8 cellular contexts compared by ENCODE assay signal in the genomic region with DNA sequence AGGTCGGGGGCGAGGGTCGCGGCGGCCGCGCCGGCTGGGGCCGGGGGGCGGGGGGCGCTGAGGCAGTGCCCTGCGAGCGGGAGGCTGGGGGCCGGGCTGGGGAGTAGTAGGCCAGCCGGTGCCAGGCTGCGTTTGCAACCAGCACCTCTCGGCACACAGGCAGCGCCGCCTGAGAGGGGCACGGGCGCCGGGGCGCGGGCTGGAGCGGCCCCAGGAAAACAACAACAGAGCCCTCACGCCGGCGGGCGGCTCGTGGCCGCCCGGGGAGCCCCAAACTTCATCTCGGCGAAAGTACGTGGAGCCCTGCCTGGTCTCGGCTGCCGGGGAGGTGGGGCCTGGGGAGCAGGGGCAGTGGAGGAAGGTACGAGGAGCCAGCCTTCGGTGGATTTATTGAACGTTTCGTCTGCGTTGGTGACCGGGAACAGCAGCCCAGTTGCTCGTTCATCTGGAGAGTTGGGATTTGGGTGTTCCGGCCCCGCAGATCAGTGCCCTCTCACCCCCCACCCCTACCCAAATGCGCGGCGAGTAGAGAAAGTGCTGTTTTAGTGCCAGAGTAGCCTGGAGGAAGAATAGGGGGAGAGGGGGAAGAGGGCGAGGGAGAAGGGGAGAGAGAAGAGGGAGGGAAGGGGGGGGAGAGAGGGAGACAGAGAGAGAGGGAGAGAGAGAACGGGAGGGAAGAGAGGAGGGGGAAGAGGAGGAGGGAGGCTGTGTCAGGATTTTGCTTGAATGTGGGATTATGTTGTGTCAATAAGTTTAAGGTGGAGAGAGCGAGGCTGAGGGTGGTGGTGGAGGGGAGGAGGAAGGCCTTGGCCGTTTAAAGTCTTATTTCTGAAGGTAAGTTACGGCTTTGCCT. TPM values are rescaled to one million over a fixed set of nuclear protein-coding genes. Genes with fewer than 3 reads are reported as not detected.
DNase-seq lines count a peak whose midpoint lies in the region; TF ChIP-seq lines count a peak whose summit lies in the region.

No MANE protein-coding gene starts in this region.

- intact Hi-C loops in Calu3 (cut with micrococcal nuclease; ENCODE audit: unreplicated experiment) = loop anchor here (5.0 to 10.0 kb wide), 3 partner anchors 101 to 286 kb away; no protein-coding TSS in a partner anchor

- H3K4me3 ChIP-seq in HL-60 (replicated peaks; ENCODE audit: insufficient read depth, low read length) = peak overlapping the region; percentile 82

- DNase-seq in Calu3 = peak; percentile 58
- peak; percentile 62 for DNase-seq in GM20000 (ENCODE audit: low spot score)
- DNase-seq in HL-60 (ENCODE audit: low read depth in 1 of 2, low spot score in 1 of 2) = peak in 1 of 2 experiments; percentile 50
- peak; percentile 51 for DNase-seq in SK-MEL-5 (ENCODE audit: low read depth, low spot score)
- DNase-seq in activated naive CD4-positive, alpha-beta T cell treated with anti-CD3 and anti-CD28 coated beads, Interleukin-2, amount 50 U/mL, for 16 hours = peak; percentile 60
- no peak for DNase-seq in glutamatergic neuron
- DNase-seq in nucleus accumbens (lab: John Stamatoyannopoulos, UW) = peak in 51 of 56 donors; percentile 14 to 85 (median 63)
- peak; percentile 64 for DNase-seq in ureter (ENCODE audit: low spot score)

- no peaks in the 10 kb centered on the region for H3K9me3 Mint-ChIP-seq in Calu3 (ENCODE audit: low read depth, unreplicated experiment)
- peaks cover 15% of the 10 kb centered on the region for H3K9me3 Mint-ChIP-seq in glutamatergic neuron (ENCODE audit: unreplicated experiment)

- no TSS peak for BruUV-seq in Calu3 (replicated peaks; lab: Mats Ljungman, UMichigan)

- H3K4me1 Mint-ChIP-seq in Calu3 (ENCODE audit: low read depth, unreplicated experiment) (no peaks in the 10 kb centered on the region), glutamatergic neuron (ENCODE audit: low read depth, unreplicated experiment) (peaks cover 8% of the 10 kb centered on the region)

- TF ChIP-seq CTCF in Calu3 (IDR thresholded peaks at IDR 0.05; ENCODE audit: unreplicated experiment) (no peak), GM20000 (IDR thresholded peaks at IDR 0.05; ENCODE audit: extremely low read depth, missing control alignments) (no peak), HL-60 (IDR thresholded peaks at IDR 0.05; ENCODE audit: insufficient read depth, low read length) (no peak), glutamatergic neuron (IDR thresholded peaks at IDR 0.05; ENCODE audit: partially characterized antibody, unreplicated experiment) (no peak)

- H3K36me3 Mint-ChIP-seq in Calu3 (ENCODE audit: insufficient read depth, unreplicated experiment) = peaks cover 41% of the 10 kb centered on the region
- H3K36me3 Mint-ChIP-seq in glutamatergic neuron (ENCODE audit: unreplicated experiment) = no peaks in the 10 kb centered on the region

- no peaks in the 10 kb centered on the region for H3K27me3 ChIP-seq in HL-60 (ENCODE audit: insufficient read depth, poor library complexity, severe bottlenecking)

- in situ Hi-C loops in SK-MEL-5 (cut with HindIII; ENCODE audit: low pct_unique_long_range_greater_than_20kb, low sequenced_read_pairs) = no loop called here

- H3K4me3 Mint-ChIP-seq in Calu3 (ENCODE audit: low read depth, unreplicated experiment) (peak overlapping the region; percentile 98), glutamatergic neuron (ENCODE audit: unreplicated experiment) (peak overlapping the region; percentile 95)

- CTCF ChIA-PET in Calu3 (lab: Charles Lee) = interaction anchor here (0.7 kb wide), 1 partner anchor 64 kb away, joined by 3 read pairs; no protein-coding TSS in a partner anchor

- peak overlapping the region; percentile 94 for H3K27ac Mint-ChIP-seq in Calu3 (ENCODE audit: unreplicated experiment)
- H3K27ac Mint-ChIP-seq in glutamatergic neuron (ENCODE audit: unreplicated experiment) = peak overlapping the region; percentile 82

- no peaks in the 10 kb centered on the region for H3K27me3 Mint-ChIP-seq in Calu3 (ENCODE audit: unreplicated experiment)
- H3K27me3 Mint-ChIP-seq in glutamatergic neuron (ENCODE audit: unreplicated experiment) = peaks cover 12% of the 10 kb centered on the region

- peak overlapping the region; percentile 83 for H3K27ac ChIP-seq in HL-60 (replicated peaks)

RNA-seq across cellular contexts. Expression of gene BBX, which starts 0.8 kb away (rescaled TPM):
- total RNA-seq in Calu3 (2022) (66.9 and 72.2 TPM in 2 replicates), glutamatergic neuron (ENCODE audit: unreplicated experiment) (71.0 TPM), ureter (87.0 TPM)
- 81.9 and 110 TPM in 2 replicates for total RNA-seq in SK-MEL-5 (2014; rRNA removed; shearing (Covaris generic))
- 51.5 and 64.7 TPM in 2 replicates for polyA plus RNA-seq in SK-MEL-5 (2015; cell fraction: cytosol; rRNA removed)
- polyA plus RNA-seq in SK-MEL-5 (2015; cell fraction: nucleus; rRNA removed) = 69.2 and 70.1 TPM in 2 replicates
